In the genomic region with DNA sequence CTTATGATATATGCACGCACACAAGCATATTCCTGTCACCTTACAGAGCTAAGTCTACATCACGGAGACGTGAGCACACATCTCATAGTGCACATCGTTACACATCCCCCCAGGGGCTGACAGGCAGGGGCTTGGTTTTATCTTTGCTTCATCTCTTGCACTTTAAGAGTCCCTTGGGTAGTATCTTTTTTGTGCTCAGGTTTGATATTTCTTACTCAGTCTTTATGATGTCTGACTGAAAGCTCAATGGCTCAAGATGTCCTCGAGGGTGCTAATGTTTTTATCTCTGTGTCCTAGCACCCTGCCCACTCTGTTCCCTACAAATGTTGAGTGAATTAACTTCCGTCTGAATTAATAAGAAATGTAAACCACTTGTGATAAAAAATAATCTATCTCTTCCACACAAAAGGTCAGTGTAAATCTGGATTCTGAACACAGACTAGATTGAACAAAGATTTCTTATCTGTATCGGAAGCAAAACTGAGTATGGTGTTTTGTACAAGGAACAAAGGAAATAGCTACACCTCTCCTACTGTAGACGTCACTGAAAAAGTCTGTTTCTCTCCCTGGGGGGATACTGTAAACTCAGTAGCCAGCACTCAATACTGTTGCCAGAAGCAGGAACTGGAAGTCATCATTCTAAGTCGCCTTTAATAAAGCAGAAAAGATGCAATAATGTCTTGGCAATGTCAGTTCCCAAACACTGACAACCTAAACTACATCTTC, we compare ENCODE assay signal across 1 cellular context.
TF ChIP-seq lines count a peak whose summit lies in the region.

No MANE protein-coding gene starts in this region.

TF ChIP-seq in SK-N-SH, 30 proteins besides CTCF, POLR2A, EP300 and RAD21 (continued from another document):
- TF ChIP-seq, protein P1, sequence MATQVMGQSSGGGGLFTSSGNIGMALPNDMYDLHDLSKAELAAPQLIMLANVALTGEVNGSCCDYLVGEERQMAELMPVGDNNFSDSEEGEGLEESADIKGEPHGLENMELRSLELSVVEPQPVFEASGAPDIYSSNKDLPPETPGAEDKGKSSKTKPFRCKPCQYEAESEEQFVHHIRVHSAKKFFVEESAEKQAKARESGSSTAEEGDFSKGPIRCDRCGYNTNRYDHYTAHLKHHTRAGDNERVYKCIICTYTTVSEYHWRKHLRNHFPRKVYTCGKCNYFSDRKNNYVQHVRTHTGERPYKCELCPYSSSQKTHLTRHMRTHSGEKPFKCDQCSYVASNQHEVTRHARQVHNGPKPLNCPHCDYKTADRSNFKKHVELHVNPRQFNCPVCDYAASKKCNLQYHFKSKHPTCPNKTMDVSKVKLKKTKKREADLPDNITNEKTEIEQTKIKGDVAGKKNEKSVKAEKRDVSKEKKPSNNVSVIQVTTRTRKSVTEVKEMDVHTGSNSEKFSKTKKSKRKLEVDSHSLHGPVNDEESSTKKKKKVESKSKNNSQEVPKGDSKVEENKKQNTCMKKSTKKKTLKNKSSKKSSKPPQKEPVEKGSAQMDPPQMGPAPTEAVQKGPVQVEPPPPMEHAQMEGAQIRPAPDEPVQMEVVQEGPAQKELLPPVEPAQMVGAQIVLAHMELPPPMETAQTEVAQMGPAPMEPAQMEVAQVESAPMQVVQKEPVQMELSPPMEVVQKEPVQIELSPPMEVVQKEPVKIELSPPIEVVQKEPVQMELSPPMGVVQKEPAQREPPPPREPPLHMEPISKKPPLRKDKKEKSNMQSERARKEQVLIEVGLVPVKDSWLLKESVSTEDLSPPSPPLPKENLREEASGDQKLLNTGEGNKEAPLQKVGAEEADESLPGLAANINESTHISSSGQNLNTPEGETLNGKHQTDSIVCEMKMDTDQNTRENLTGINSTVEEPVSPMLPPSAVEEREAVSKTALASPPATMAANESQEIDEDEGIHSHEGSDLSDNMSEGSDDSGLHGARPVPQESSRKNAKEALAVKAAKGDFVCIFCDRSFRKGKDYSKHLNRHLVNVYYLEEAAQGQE (IDR thresholded peaks at IDR 0.05; ENCODE audit: low read depth, low read length), result no peak
- peak; percentile 14; the same call in 1 of the 2 replicates for TF ChIP-seq TCF12 (IDR thresholded peaks at IDR 0.05)
- no peak for TF ChIP-seq EZH2phosphoT487 (IDR thresholded peaks at IDR 0.05; ENCODE audit: borderline replicate concordance, low read depth)
- TF ChIP-seq, protein P2, sequence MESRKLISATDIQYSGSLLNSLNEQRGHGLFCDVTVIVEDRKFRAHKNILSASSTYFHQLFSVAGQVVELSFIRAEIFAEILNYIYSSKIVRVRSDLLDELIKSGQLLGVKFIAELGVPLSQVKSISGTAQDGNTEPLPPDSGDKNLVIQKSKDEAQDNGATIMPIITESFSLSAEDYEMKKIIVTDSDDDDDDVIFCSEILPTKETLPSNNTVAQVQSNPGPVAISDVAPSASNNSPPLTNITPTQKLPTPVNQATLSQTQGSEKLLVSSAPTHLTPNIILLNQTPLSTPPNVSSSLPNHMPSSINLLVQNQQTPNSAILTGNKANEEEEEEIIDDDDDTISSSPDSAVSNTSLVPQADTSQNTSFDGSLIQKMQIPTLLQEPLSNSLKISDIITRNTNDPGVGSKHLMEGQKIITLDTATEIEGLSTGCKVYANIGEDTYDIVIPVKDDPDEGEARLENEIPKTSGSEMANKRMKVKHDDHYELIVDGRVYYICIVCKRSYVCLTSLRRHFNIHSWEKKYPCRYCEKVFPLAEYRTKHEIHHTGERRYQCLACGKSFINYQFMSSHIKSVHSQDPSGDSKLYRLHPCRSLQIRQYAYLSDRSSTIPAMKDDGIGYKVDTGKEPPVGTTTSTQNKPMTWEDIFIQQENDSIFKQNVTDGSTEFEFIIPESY (IDR thresholded peaks at IDR 0.05; ENCODE audit: borderline replicate concordance, low read depth), result no peak
- TF ChIP-seq SMC3 (IDR thresholded peaks at IDR 0.05; ENCODE audit: low read depth, low read length), result no peak
- TF ChIP-seq ELF1 (IDR thresholded peaks at IDR 0.05), result no peak
- TF ChIP-seq CHD2 (IDR thresholded peaks at IDR 0.05; ENCODE audit: low read length, partially characterized antibody), result peak; percentile 24
- TF ChIP-seq SIN3A (IDR thresholded peaks at IDR 0.05; ENCODE audit: borderline replicate concordance, low read depth, low read length), result no peak
- no peak for TF ChIP-seq MEF2A (IDR thresholded peaks at IDR 0.05; ENCODE audit: borderline replicate concordance, low read depth)
